2 cellular contexts compared by ENCODE assay signal in genomic region chr5:90510438-90510837, GRCh38.
TF ChIP-seq lines count a peak whose summit lies in the region.

No MANE protein-coding gene starts in this region.

TF ChIP-seq in liver, 16 proteins besides CTCF, POLR2A, EP300 and RAD21:
- no peak for TF ChIP-seq EGR1 (IDR thresholded peaks at IDR 0.05; ENCODE audit: low read depth in 2 of 2)
- TF ChIP-seq TAF1 (conservative IDR thresholded peaks at IDR 0.05) = no peak
- peak in 1 of 2 donors; percentile 84 for TF ChIP-seq RXRA (IDR thresholded peaks at IDR 0.05)
- TF ChIP-seq ATF3 (IDR thresholded peaks at IDR 0.05) = no peak
- peak; percentile 7 for TF ChIP-seq SP1 (IDR thresholded peaks at IDR 0.05)
- no peak for TF ChIP-seq FOXA1 (IDR thresholded peaks at IDR 0.05)
- TF ChIP-seq NR2F2 (IDR thresholded peaks at IDR 0.05) = no peak
- no peak for TF ChIP-seq FOXA2 (IDR thresholded peaks at IDR 0.05)
- TF ChIP-seq GABPA (IDR thresholded peaks at IDR 0.05 in 1 of 2, conservative IDR thresholded peaks at IDR 0.05 in 1 of 2) = no peak
- TF ChIP-seq JUND (IDR thresholded peaks at IDR 0.05) = no peak
- TF ChIP-seq YY1 (IDR thresholded peaks at IDR 0.05) = no peak
- no peak for TF ChIP-seq REST (IDR thresholded peaks at IDR 0.05)
- no peak for TF ChIP-seq MAX (IDR thresholded peaks at IDR 0.05)
- no peak for TF ChIP-seq ZBTB33 (IDR thresholded peaks at IDR 0.05)
- peak in 1 of 2 donors; percentile 51 for TF ChIP-seq HNF4A (conservative IDR thresholded peaks at IDR 0.05)
- TF ChIP-seq HNF4G (IDR thresholded peaks at IDR 0.05) = no peak

TF ChIP-seq in HepG2, 621 proteins besides CTCF, POLR2A, EP300 and RAD21:
- TF ChIP-seq MNT (IDR thresholded peaks at IDR 0.05) = no peak
- TF ChIP-seq ZNF142 (CRISPR knock-in tag; IDR thresholded peaks at IDR 0.05) = no peak
- no peak for TF ChIP-seq ZNF503 (CRISPR knock-in tag; IDR thresholded peaks at IDR 0.05)
- TF ChIP-seq ZNF367 (CRISPR knock-in tag; IDR thresholded peaks at IDR 0.05; ENCODE audit: borderline replicate concordance) = no peak
- no peak for TF ChIP-seq ZNF253 (CRISPR knock-in tag; IDR thresholded peaks at IDR 0.05; ENCODE audit: borderline replicate concordance)
- TF ChIP-seq ZBTB20 (CRISPR knock-in tag; IDR thresholded peaks at IDR 0.05; ENCODE audit: borderline replicate concordance, low read depth) = no peak
- TF ChIP-seq SNAI1 (CRISPR knock-in tag; IDR thresholded peaks at IDR 0.05; ENCODE audit: borderline replicate concordance) = no peak
- no peak for TF ChIP-seq ZNF704 (CRISPR knock-in tag; IDR thresholded peaks at IDR 0.05; ENCODE audit: borderline replicate concordance)
- no peak for TF ChIP-seq NFIB (CRISPR knock-in tag; IDR thresholded peaks at IDR 0.05; ENCODE audit: borderline replicate concordance)
- no peak for TF ChIP-seq CBFB (CRISPR knock-in tag; IDR thresholded peaks at IDR 0.05)
- TF ChIP-seq TSC22D2 (CRISPR knock-in tag; IDR thresholded peaks at IDR 0.05; ENCODE audit: borderline replicate concordance) = no peak
